Comparison of ENCODE assay signal across 20 cellular contexts in genomic region chr2:167052825-167053224, GRCh38.
DNase-seq lines count a peak whose midpoint lies in the region; ATAC-seq, FAIRE-seq and TF ChIP-seq lines count a peak whose summit lies in the region.
"Had no signal": no experiment of that assay in that cellular context is flagged by ENCODE, and none has a peak within 500 bp of the region (broad histone marks: within the 10 kb centered on the region; RNA-seq: fewer than 3 reads in every experiment).

No MANE protein-coding gene starts in this region.

- DNase-seq in EH (ENCODE audit: low read depth) (peak; percentile 36), RWPE2 (ENCODE audit: low spot score) (no peak), fibroblast of gingiva (ENCODE audit: low read depth) (peak; percentile 25), non-pigmented ciliary epithelial cell (ENCODE audit: low read depth) (peak; percentile 40), DMS153 treated with DMSO at 0.1 percent for 48 hours (lab: John Stamatoyannopoulos, UW; ENCODE audit: unreplicated experiment) (no peak), SHP77 (lab: John Stamatoyannopoulos, UW) (no peak), small intestine (no peak), NOMO-1 treated with dmso at 0.1 percent for 144 hours (lab: John Stamatoyannopoulos, UW; ENCODE audit: unreplicated experiment) (no peak)
- DNase-seq: activated CD4-positive, CD25-positive, alpha-beta regulatory T cell treated with anti-CD3 and anti-CD28 coated beads, Interleukin-2, amount 50 U/mL, for 72 hours; activated CD8-positive, alpha-beta memory T cell treated with anti-CD3 and anti-CD28 coated beads, Interleukin-2, amount 50 U/mL, for 48 hours; activated naive CD4-positive, alpha-beta T cell treated with anti-CD3 and anti-CD28 coated beads, Interleukin-2, amount 10 ng/mL, durations not matched to agents 7 days and 5 days; colonic mucosa; DMS53; NCI-H187; NCI-H69; pancreas; spleen; stimulated activated naive CD8-positive, alpha-beta T cell treated with anti-CD3 and anti-CD28 coated beads, Interleukin-15, amount 100 ng/mL, for 72 hours; T-helper 2 cell had no signal

- H3K36me3 ChIP-seq in RWPE2 (ENCODE audit: low read depth) (no peaks in the 10 kb centered on the region), small intestine (ENCODE audit: control insufficient read depth in 2 of 2, insufficient read depth in 2 of 2, low read length in 2 of 2) (no peaks in the 10 kb centered on the region)
- H3K36me3 ChIP-seq: colonic mucosa, pancreas, spleen had no signal

- peak; percentile 82 for ATAC-seq in RWPE2 (ENCODE audit: low read depth)
- ATAC-seq: esophagus mucosa; pancreas; stimulated activated naive CD8-positive, alpha-beta T cell treated with anti-CD3 and anti-CD28 coated beads, Interleukin-15, amount 100 ng/mL, for 72 hours had no signal

- H3K9me3 ChIP-seq in RWPE2 (ENCODE audit: severe bottlenecking) (no peaks in the 10 kb centered on the region), small intestine (ENCODE audit: control insufficient read depth, low read depth) (no peaks in the 10 kb centered on the region)
- H3K9me3 ChIP-seq: colonic mucosa, pancreas, spleen had no signal

- no peaks in the 10 kb centered on the region for H3K27me3 ChIP-seq in RWPE2 (ENCODE audit: insufficient read depth, poor library complexity, severe bottlenecking)
- H3K27me3 ChIP-seq in small intestine (ENCODE audit: control insufficient read depth in 2 of 2, insufficient read depth in 2 of 2, low read length in 2 of 2): no peaks in the 10 kb centered on the region
- H3K27me3 ChIP-seq: colonic mucosa, pancreas, spleen had no signal

- H3K4me1 ChIP-seq in RWPE2 (ENCODE audit: insufficient read depth, poor library complexity, severe bottlenecking) (no peaks in the 10 kb centered on the region), small intestine (ENCODE audit: control insufficient read depth in 2 of 2, insufficient read depth in 1 of 2, low read depth in 1 of 2, low read length in 1 of 2) (no peaks in the 10 kb centered on the region)
- H3K4me1 ChIP-seq: colonic mucosa, pancreas, spleen had no signal

- H3K4me3 ChIP-seq in RWPE2 (ENCODE audit: severe bottlenecking) (no peak overlapping the region), small intestine (ENCODE audit: low read depth in 1 of 2, low read length in 2 of 2) (no peak overlapping the region)
- H3K4me3 ChIP-seq: colonic mucosa, pancreas, spleen had no signal

- H3K27ac ChIP-seq in RWPE2 (ENCODE audit: poor library complexity, severe bottlenecking): no peak overlapping the region
- no peak overlapping the region for H3K27ac ChIP-seq in small intestine (ENCODE audit: low read depth in 1 of 2, low read length in 1 of 2)
- H3K27ac ChIP-seq: colonic mucosa, pancreas, spleen had no signal

- FAIRE-seq in small intestine (lab: Jason Lieb, UNC): no peak
- FAIRE-seq: pancreas had no signal

- TF ChIP-seq CTCF in RWPE2 (IDR thresholded peaks at IDR 0.05; ENCODE audit: poor library complexity, severe bottlenecking): no peak

- WGBS in small intestine, 3 donors: 69 to 73% (median 71%) methylated on average over 1 of the region's 1 CpG

Comparison
In these comparisons a context has a peak if more than half of its experiments do, and no peak if none do; other contexts are left out.
1. DNase-seq: peak in EH (single experiment), fibroblast of gingiva (single experiment) and non-pigmented ciliary epithelial cell (single experiment); none in RWPE2 (single experiment), DMS153 treated with DMSO at 0.1 percent for 48 hours (single experiment), SHP77 (0 of 2), small intestine (single experiment) and NOMO-1 treated with dmso at 0.1 percent for 144 hours (single experiment).